8 cellular contexts compared by ENCODE assay signal in the genomic region with DNA sequence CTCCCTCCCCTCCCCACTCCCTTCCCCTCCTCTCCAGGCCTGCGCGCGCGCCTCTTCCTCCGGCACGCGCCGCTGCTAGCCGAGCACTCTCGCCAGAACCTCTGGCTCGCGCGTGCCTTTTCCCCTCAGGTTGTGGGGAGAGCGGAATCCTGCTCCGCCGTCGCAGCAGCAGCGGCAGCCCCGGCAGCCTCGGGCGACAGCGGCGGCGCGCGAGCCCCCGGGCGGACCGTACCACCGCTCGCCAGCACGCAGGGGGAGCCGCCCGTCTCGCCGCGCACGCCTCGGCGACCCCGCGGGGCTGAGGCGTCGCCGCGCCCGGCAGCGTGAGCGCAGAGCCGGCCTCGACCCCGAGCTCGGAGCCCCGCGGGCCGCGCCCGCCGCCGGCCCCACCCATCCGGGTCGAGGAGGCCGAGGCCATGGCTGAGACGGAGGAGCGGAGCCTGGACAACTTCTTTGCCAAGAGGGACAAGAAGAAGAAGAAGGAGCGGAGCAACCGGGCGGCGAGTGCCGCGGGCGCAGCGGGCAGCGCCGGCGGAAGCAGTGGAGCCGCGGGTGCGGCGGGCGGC. TPM values are rescaled to one million over a fixed set of nuclear protein-coding genes. Genes with fewer than 3 reads are reported as not detected.
A peak's percentile ranks its signal among the peaks of the same experiment; 100 is the strongest.
DNase-seq lines count a peak whose midpoint lies in the region; ATAC-seq and TF ChIP-seq lines count a peak whose summit lies in the region.

A gene with protein sequence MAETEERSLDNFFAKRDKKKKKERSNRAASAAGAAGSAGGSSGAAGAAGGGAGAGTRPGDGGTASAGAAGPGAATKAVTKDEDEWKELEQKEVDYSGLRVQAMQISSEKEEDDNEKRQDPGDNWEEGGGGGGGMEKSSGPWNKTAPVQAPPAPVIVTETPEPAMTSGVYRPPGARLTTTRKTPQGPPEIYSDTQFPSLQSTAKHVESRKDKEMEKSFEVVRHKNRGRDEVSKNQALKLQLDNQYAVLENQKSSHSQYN (plus strand): TSS at position 58 of the 566 bp plus-strand sequence. CDS start 359 bp downstream, at position 417.

- no peaks in the 10 kb centered on the region for H3K27me3 Mint-ChIP-seq in naive B cell

- H3K27me3 ChIP-seq in OCI-LY3 (ENCODE audit: low read depth, low read length): peaks cover 5% of the 10 kb centered on the region; the same call in 1 of the 2 replicates

- H3K4me3 Mint-ChIP-seq in naive B cell: peak within 1 kb of the TSS; percentile 78 to 99 (median 93)

- peak within 1 kb of the TSS; percentile 98 for H3K4me2 ChIP-seq in OCI-LY3 (ENCODE audit: low read length)

- peak; percentile 51 for ATAC-seq in GM18505 (IDR thresholded peaks at IDR 0.05; ENCODE audit: unreplicated experiment)
- peak; percentile 49 to 52 for ATAC-seq in naive B cell (ENCODE audit: low read depth in 2 of 2)

- H3K9me3 ChIP-seq in OCI-LY3 (ENCODE audit: insufficient read depth, low read length): no peaks in the 10 kb centered on the region

- H3K4me3 ChIP-seq in HFF-Myc (replicated peaks; ENCODE audit: low read depth, low read length): peak within 1 kb of the TSS; percentile 80
- H3K4me3 ChIP-seq in OCI-LY3 (ENCODE audit: low read length): peak within 1 kb of the TSS; percentile 91

- in situ Hi-C loops in endometrial microvascular endothelial cells (cut with HindIII; ENCODE audit: inconsistent ontology term, low pct_unique_long_range_greater_than_20kb, low sequenced_read_pairs): no loop called here

- H3K4me1 ChIP-seq in OCI-LY3 (ENCODE audit: low read length): peaks cover 52% of the 10 kb centered on the region

- peaks cover 0 to 4% of the 10 kb centered on the region in 2 donors for H3K36me3 Mint-ChIP-seq in naive B cell

- peak within 1 kb of the TSS; percentile 96 for H3K9ac ChIP-seq in OCI-LY3 (ENCODE audit: low read length)

- peaks cover 52% of the 10 kb centered on the region for H3K79me2 ChIP-seq in OCI-LY3 (ENCODE audit: low read length)

- peak within 1 kb of the TSS; percentile 93 to 99 (median 99) for H3K27ac Mint-ChIP-seq in naive B cell

- peaks cover 41% of the 10 kb centered on the region for H4K20me1 ChIP-seq in OCI-LY3 (ENCODE audit: insufficient read depth, low read length)

- no peak within 1 kb of the TSS for H2AFZ ChIP-seq in OCI-LY3 (ENCODE audit: low read depth, low read length)

- DNase-seq in HFF-Myc (ENCODE audit: extremely low read depth, low read depth) (no peak), naive B cell (peak; percentile 89), Kasumi-1 (lab: John Stamatoyannopoulos, UW) (no peak)
- no peak for DNase-seq in stimulated activated CD4-positive, alpha-beta T cell treated with anti-CD3 and anti-CD28 coated beads, Interleukin-2, amount 100 ng/mL, for 24 hours
- DNase-seq in stimulated activated CD4-positive, alpha-beta T cell treated with anti-CD3 and anti-CD28 coated beads, Interleukin-15, amount 100 ng/mL, for 24 hours: no peak

- H3K4me1 Mint-ChIP-seq in naive B cell: peaks cover 48 to 75% (median 60%) of the 10 kb centered on the region in 3 donors

- H3K9me3 Mint-ChIP-seq in naive B cell: no peaks in the 10 kb centered on the region

- peak; percentile 72 for TF ChIP-seq POLR2A in GM18505 (IDR thresholded peaks at IDR 0.05; ENCODE audit: borderline replicate concordance, extremely low read depth, insufficient read depth, insufficient read length)

- TF ChIP-seq CTCF in HFF-Myc (IDR thresholded peaks at IDR 0.05; ENCODE audit: low read depth, low read length, missing control alignments) (no peak), OCI-LY3 (IDR thresholded peaks at IDR 0.05; ENCODE audit: low read depth, low read length) (no peak)

- H3K36me3 ChIP-seq in OCI-LY3 (replicated peaks; ENCODE audit: low read depth, low read length): peaks cover 38% of the 10 kb centered on the region

- peak within 1 kb of the TSS; percentile 96 for H3K27ac ChIP-seq in OCI-LY3 (ENCODE audit: low read length)

RNA-seq across cellular contexts. Expression of the gene that starts here (rescaled TPM):
- 244 TPM for total RNA-seq in endometrial microvascular endothelial cells (ENCODE audit: inconsistent ontology term)
- 10 to 100 TPM; 29.6 to 50.0 (median 38.7) TPM for polyA plus RNA-seq in naive B cell (ENCODE audit: low read depth in 6 of 6)
